ENCODE assay signal across 8 cellular contexts in genomic region chr10:21675157-21675796, GRCh38.
DNase-seq lines count a peak whose midpoint lies in the region; TF ChIP-seq lines count a peak whose summit lies in the region.

No MANE protein-coding gene starts in this region.

- H3F3A ChIP-seq in smooth muscle cell (ENCODE audit: low read depth) = no peaks in the 10 kb centered on the region

- no peak overlapping the region for H2AFZ ChIP-seq in smooth muscle cell (ENCODE audit: low read depth)

- TF ChIP-seq POLR2A in suprapubic skin (IDR thresholded peaks at IDR 0.05) = no peak

- H3K79me2 ChIP-seq in smooth muscle cell (ENCODE audit: low read depth) = peaks cover 26% of the 10 kb centered on the region

- TF ChIP-seq CTCF in AG04450 (IDR thresholded peaks at IDR 0.05; ENCODE audit: low read depth, low read length) = peak; percentile 76
- TF ChIP-seq CTCF in GM12864 (IDR thresholded peaks at IDR 0.05; ENCODE audit: low read depth, low read length, missing control alignments) = peak; percentile 83
- TF ChIP-seq CTCF in smooth muscle cell (IDR thresholded peaks at IDR 0.05; ENCODE audit: borderline replicate concordance, insufficient read depth, poor library complexity, severe bottlenecking) = peak; percentile 59
- TF ChIP-seq CTCF in suprapubic skin (IDR thresholded peaks at IDR 0.05) = peak in 1 of 2 donors; percentile 56

- no peak overlapping the region for H3K4me2 ChIP-seq in smooth muscle cell

- H3K9me3 ChIP-seq in AG04450 (ENCODE audit: control insufficient read depth, insufficient read depth, low read length) = no peaks in the 10 kb centered on the region
- H3K9me3 ChIP-seq in MG63 = no peaks in the 10 kb centered on the region
- H3K9me3 ChIP-seq in smooth muscle cell (replicated peaks; ENCODE audit: low read depth) = no peaks in the 10 kb centered on the region
- H3K9me3 ChIP-seq in suprapubic skin = no peaks in the 10 kb centered on the region

- CTCF ChIA-PET in AG04450 (lab: Charles Lee) = interaction anchor here (0.6 to 1.0 kb wide), 3 partner anchors 12 to 33 kb away, joined by 3 to 5 read pairs (median 4); no protein-coding TSS in a partner anchor

- peaks cover 30% of the 10 kb centered on the region for H4K20me1 ChIP-seq in smooth muscle cell (ENCODE audit: low read depth)

- H3K4me1 ChIP-seq in smooth muscle cell (ENCODE audit: low read depth) (no peaks in the 10 kb centered on the region), suprapubic skin (peaks cover 3% of the 10 kb centered on the region)

- H3K4me3 ChIP-seq in AG04450 (ENCODE audit: low read depth, low read length) (no peak overlapping the region), GM12864 (ENCODE audit: low read depth, low read length) (no peak overlapping the region), MG63 (no peak overlapping the region), smooth muscle cell (no peak overlapping the region), suprapubic skin (no peak overlapping the region)

- no peaks in the 10 kb centered on the region for H3K27me3 ChIP-seq in AG04450 (ENCODE audit: control insufficient read depth, insufficient read depth, low read length)
- no peaks in the 10 kb centered on the region for H3K27me3 ChIP-seq in MG63
- H3K27me3 ChIP-seq in smooth muscle cell (ENCODE audit: low read depth) = no peaks in the 10 kb centered on the region
- H3K27me3 ChIP-seq in suprapubic skin = no peaks in the 10 kb centered on the region

- H3K36me3 ChIP-seq in MG63 (peaks cover 21% of the 10 kb centered on the region), smooth muscle cell (ENCODE audit: low read depth) (no peaks in the 10 kb centered on the region), suprapubic skin (peaks cover 5% of the 10 kb centered on the region)

- no peak overlapping the region for H3K9ac ChIP-seq in smooth muscle cell (ENCODE audit: low read depth)

- POLR2A ChIA-PET in AG04450 (lab: Yijun Ruan, JAX) = no interaction called here

- TF ChIP-seq EP300 in suprapubic skin (IDR thresholded peaks at IDR 0.05) = no peak

- 88% methylated on average over 2 of the region's 2 CpGs for WGBS in smooth muscle cell (ENCODE audit: low lambda C conversion rate)
- 88% methylated on average over 2 of the region's 2 CpGs for WGBS in suprapubic skin

- no peak overlapping the region for H3K27ac ChIP-seq in AG04450 (ENCODE audit: low read depth, low read length)
- H3K27ac ChIP-seq in smooth muscle cell (ENCODE audit: low read depth) = no peak overlapping the region
- H3K27ac ChIP-seq in suprapubic skin = no peak overlapping the region

- DNase-seq in AG04450 (ENCODE audit: low read depth, low spot score) = no peak
- DNase-seq in GM12864 (ENCODE audit: low read depth) = no peak
- peak; percentile 29 for DNase-seq in MG63
- peak; percentile 14 to 25 for DNase-seq in activated CD4-positive, alpha-beta T cell treated with anti-CD3 and anti-CD28 coated beads, Interleukin-2, amount 50 U/mL, for 4 hours
- peak; percentile 46 for DNase-seq in foreskin melanocyte
- DNase-seq in smooth muscle cell (lab: John Stamatoyannopoulos, UW; ENCODE audit: unreplicated experiment) = no peak
- DNase-seq in GF-D8 (lab: John Stamatoyannopoulos, UW) = no peak
- DNase-seq in suprapubic skin (ENCODE audit: low spot score in 2 of 2) = no peak

Comparison
In these comparisons a context has a peak if more than half of its experiments do, and no peak if none do; other contexts are left out.
1. DNase-seq: peak in MG63 (single experiment), activated CD4-positive, alpha-beta T cell treated with anti-CD3 and anti-CD28 coated beads, Interleukin-2, amount 50 U/mL, for 4 hours (2 of 2) and foreskin melanocyte (single experiment); none in AG04450 (single experiment), GM12864 (single experiment), smooth muscle cell (single experiment), GF-D8 (single experiment) and suprapubic skin (0 of 2).